In genomic region chr2:33775306-33775705, GRCh38 we compare ENCODE assay signal across 8 cellular contexts.
"Had no signal": no experiment of that assay in that cellular context is flagged by ENCODE, and none has a peak within 500 bp of the region (broad histone marks: within the 10 kb centered on the region; RNA-seq: fewer than 3 reads in every experiment).

No MANE protein-coding gene starts in this region.

- H3K4me3 Mint-ChIP-seq: GM23338, H9, HFFc6 had no signal

- ATAC-seq: GM23338, HCT116 had no signal

- DNase-seq: GM23248, GOT3, H7, H9, HCEC 1CT, HFFc6 had no signal

- H3K27ac Mint-ChIP-seq: GM23338, H9, HFFc6 had no signal

- H3K4me1 Mint-ChIP-seq: GM23338 had no signal
